Comparison of ENCODE assay signal across 25 cellular contexts in genomic region chr15:81363261-81363660, GRCh38. TPM values are rescaled to one million over a fixed set of nuclear protein-coding genes. Genes with fewer than 3 reads are reported as not detected.
DNase-seq lines count a peak whose midpoint lies in the region; ATAC-seq and TF ChIP-seq lines count a peak whose summit lies in the region.
"Had no signal": no experiment of that assay in that cellular context is flagged by ENCODE, and none has a peak within 500 bp of the region (broad histone marks: within the 10 kb centered on the region; RNA-seq: fewer than 3 reads in every experiment).

No MANE protein-coding gene starts in this region.

- H3K9me3 ChIP-seq in right atrium auricular region (no peaks in the 10 kb centered on the region), left ventricle myocardium inferior (replicated peaks) (no peaks in the 10 kb centered on the region)
- no peaks in the 10 kb centered on the region for H3K9me3 ChIP-seq in effector memory CD4-positive, alpha-beta T cell (ENCODE audit: control insufficient read depth, low read length)
- H3K9me3 ChIP-seq: A549; BE2C; BLaER1 treated with 17β-estradiol and CSF1 and Interleukin-3, amounts not matched to agents 10 nM and 100 nM had no signal

- H3K9me3 Mint-ChIP-seq in activated naive CD8-positive, alpha-beta T cell treated with anti-CD3 and anti-CD28 coated beads, Interleukin-2, amount 50 U/mL, for 24 hours, result no peaks in the 10 kb centered on the region
- H3K9me3 Mint-ChIP-seq: CD14-positive monocyte, HFFc6 had no signal

- H3K27me3 ChIP-seq in right atrium auricular region, result no peaks in the 10 kb centered on the region
- peaks cover 3% of the 10 kb centered on the region for H3K27me3 ChIP-seq in left ventricle myocardium inferior (ENCODE audit: low read depth)
- no peaks in the 10 kb centered on the region for H3K27me3 ChIP-seq in effector memory CD4-positive, alpha-beta T cell (replicated peaks; ENCODE audit: control insufficient read depth, insufficient read depth, low read length, poor library complexity, severe bottlenecking)
- H3K27me3 ChIP-seq: BLaER1 treated with 17β-estradiol and CSF1 and Interleukin-3, amounts not matched to agents 10 nM and 100 nM had no signal

- TF ChIP-seq CTCF in right atrium auricular region (IDR thresholded peaks at IDR 0.05), result no peak
- TF ChIP-seq CTCF in left ventricle myocardium inferior (IDR thresholded peaks at IDR 0.05; ENCODE audit: borderline replicate concordance), result no peak

- intact Hi-C loops in Right ventricle myocardium superior (cut with DNase I) (no loop called here), left ventricle myocardium inferior (cut with micrococcal nuclease) (no loop called here), sciatic nerve (cut with DNase I) (no loop called here)

- H3K36me3 Mint-ChIP-seq in activated naive CD8-positive, alpha-beta T cell treated with anti-CD3 and anti-CD28 coated beads, Interleukin-2, amount 50 U/mL, for 24 hours (ENCODE audit: low read depth), result no peaks in the 10 kb centered on the region
- H3K36me3 Mint-ChIP-seq: CD14-positive monocyte; CD4-positive, alpha-beta memory T cell had no signal

- DNase-seq in Right ventricle myocardium superior (no peak), right atrium auricular region (ENCODE audit: low spot score) (no peak), left ventricle myocardium inferior (no peak), sciatic nerve (ENCODE audit: low spot score) (no peak)
- DNase-seq in effector memory CD4-positive, alpha-beta T cell, result no peak
- no peak for DNase-seq in activated naive CD8-positive, alpha-beta T cell treated with anti-CD3 and anti-CD28 coated beads, Interleukin-2, amount 50 U/mL, for 24 hours
- DNase-seq: 8988T; ACHN; AML-193; BE2C; Calu3; CD4-positive, alpha-beta memory T cell; COR-L47; DMS53; DMS79 treated with DMSO at 0.1 percent for 48 hours; GF-D8; GOT3; HFFc6 had no signal

- no peak overlapping the region for H3K27ac Mint-ChIP-seq in activated naive CD8-positive, alpha-beta T cell treated with anti-CD3 and anti-CD28 coated beads, Interleukin-2, amount 50 U/mL, for 24 hours
- H3K27ac Mint-ChIP-seq: CD4-positive, alpha-beta memory T cell; HFFc6 had no signal

- H3K4me3 ChIP-seq in right atrium auricular region (no peak overlapping the region), left ventricle myocardium inferior (no peak overlapping the region)
- H3K4me3 ChIP-seq in effector memory CD4-positive, alpha-beta T cell (ENCODE audit: insufficient read depth, low read depth, low read length, poor library complexity, severe bottlenecking), result no peak overlapping the region
- H3K4me3 ChIP-seq: A549; BLaER1 treated with 17β-estradiol and CSF1 and Interleukin-3, amounts not matched to agents 10 nM and 100 nM; HAP-1 had no signal

- ATAC-seq in Right ventricle myocardium superior (ENCODE audit: poor library complexity), result peak; percentile 78
- ATAC-seq in sciatic nerve, result peak; percentile 67
- no peak for ATAC-seq in activated naive CD8-positive, alpha-beta T cell treated with anti-CD3 and anti-CD28 coated beads, Interleukin-2, amount 50 U/mL, for 24 hours
- no peak for ATAC-seq in GM18868 (IDR thresholded peaks at IDR 0.05; ENCODE audit: unreplicated experiment)
- ATAC-seq: A549 had no signal

- no peak overlapping the region for H3K4me3 Mint-ChIP-seq in activated naive CD8-positive, alpha-beta T cell treated with anti-CD3 and anti-CD28 coated beads, Interleukin-2, amount 50 U/mL, for 24 hours
- H3K4me3 Mint-ChIP-seq: CD14-positive monocyte; CD4-positive, alpha-beta memory T cell; HFFc6 had no signal

- no peaks in the 10 kb centered on the region for H3K27me3 Mint-ChIP-seq in activated naive CD8-positive, alpha-beta T cell treated with anti-CD3 and anti-CD28 coated beads, Interleukin-2, amount 50 U/mL, for 24 hours

- H3K36me3 ChIP-seq in right atrium auricular region (no peaks in the 10 kb centered on the region), left ventricle myocardium inferior (no peaks in the 10 kb centered on the region)
- H3K36me3 ChIP-seq in effector memory CD4-positive, alpha-beta T cell (ENCODE audit: control insufficient read depth, insufficient read depth, low read length), result no peaks in the 10 kb centered on the region
- H3K36me3 ChIP-seq: BE2C; BLaER1 treated with 17β-estradiol and CSF1 and Interleukin-3, amounts not matched to agents 10 nM and 100 nM; HAP-1 had no signal

- H3K27ac ChIP-seq in right atrium auricular region (no peak overlapping the region), left ventricle myocardium inferior (replicated peaks) (peak overlapping the region; percentile 50)
- H3K27ac ChIP-seq in effector memory CD4-positive, alpha-beta T cell (ENCODE audit: insufficient read depth, low read length, poor library complexity, severe bottlenecking), result no peak overlapping the region
- H3K27ac ChIP-seq: A549; BLaER1 treated with 17β-estradiol and CSF1 and Interleukin-3, amounts not matched to agents 10 nM and 100 nM had no signal

- no peaks in the 10 kb centered on the region for H3K4me1 Mint-ChIP-seq in activated naive CD8-positive, alpha-beta T cell treated with anti-CD3 and anti-CD28 coated beads, Interleukin-2, amount 50 U/mL, for 24 hours
- H3K4me1 Mint-ChIP-seq: CD4-positive, alpha-beta memory T cell had no signal

- H3K4me1 ChIP-seq in right atrium auricular region (no peaks in the 10 kb centered on the region), left ventricle myocardium inferior (no peaks in the 10 kb centered on the region)
- H3K4me1 ChIP-seq in effector memory CD4-positive, alpha-beta T cell (ENCODE audit: control insufficient read depth, insufficient read depth, low read length, poor library complexity, severe bottlenecking), result no peaks in the 10 kb centered on the region
- H3K4me1 ChIP-seq: A549; BE2C; BLaER1 treated with 17β-estradiol and CSF1 and Interleukin-3, amounts not matched to agents 10 nM and 100 nM; HAP-1 had no signal

RNA-seq across cellular contexts. Expression of gene TMC3, which starts 10.8 kb away (rescaled TPM):
- not detected for total RNA-seq in Right ventricle myocardium superior
- not detected for total RNA-seq in right atrium auricular region
- total RNA-seq in left ventricle myocardium inferior, result not detected
- 0.13 TPM for total RNA-seq in sciatic nerve
- total RNA-seq: Calu3; CD4-positive, alpha-beta memory T cell; Daoy; G401; HFFc6 had no signal

RNA-seq across cellular contexts. Expression of gene STARD5, which starts 39.3 kb away (rescaled TPM):
- total RNA-seq in Right ventricle myocardium superior, result 2.3 TPM
- 1 to 10 TPM; 2.2 to 3.0 TPM for total RNA-seq in right atrium auricular region
- total RNA-seq in left ventricle myocardium inferior, result 2.5 TPM
- total RNA-seq in sciatic nerve, result 6.1 TPM
- total RNA-seq: G401 had no signal

Comparison
In these comparisons a context has a peak if more than half of its experiments do, and no peak if none do; other contexts are left out.
1. ATAC-seq: peak in Right ventricle myocardium superior (single experiment) and sciatic nerve (single experiment); none in activated naive CD8-positive, alpha-beta T cell treated with anti-CD3 and anti-CD28 coated beads, Interleukin-2, amount 50 U/mL, for 24 hours (single experiment) and GM18868 (single experiment).